In the genomic region with DNA sequence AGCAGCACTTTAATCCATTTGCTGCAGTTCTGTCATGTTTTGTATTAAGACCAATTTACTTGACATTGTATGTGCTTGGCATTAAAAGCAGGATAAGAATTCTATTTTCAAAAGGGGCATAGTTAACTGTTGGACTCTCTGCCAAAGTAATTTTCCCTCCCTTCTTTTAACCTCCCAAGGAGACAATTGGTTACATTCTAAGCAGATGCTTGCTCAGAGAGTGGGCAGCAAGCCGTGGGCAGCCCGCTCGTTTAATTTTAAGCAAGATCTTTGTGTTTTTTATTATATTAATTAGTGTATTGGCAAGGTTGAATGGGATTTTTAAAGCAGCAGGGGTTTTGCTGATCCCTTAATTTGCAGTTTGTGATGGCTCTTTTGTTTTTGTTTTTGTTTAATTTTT, we compare ENCODE assay signal across 20 cellular contexts.
"Had no signal": no experiment of that assay in that cellular context is flagged by ENCODE, and none has a peak within 500 bp of the region (broad histone marks: within the 10 kb centered on the region; RNA-seq: fewer than 3 reads in every experiment).

No MANE protein-coding gene starts in this region.

- H3K27ac Mint-ChIP-seq: activated B cell treated with CpG ODN at 0.5 μM for 24 hours; activated CD8-positive, alpha-beta T cell treated with anti-CD3 and anti-CD28 coated beads for 36 hours; activated naive CD4-positive, alpha-beta T cell treated with anti-CD3 and anti-CD28 coated beads for 36 hours; dendritic cell treated with granulocyte-macrophage colony-stimulating factor and Interleukin-4, amounts not matched to agents 40 ng/mL and 50 ng/mL, for 4 days; naive thymus-derived CD8-positive, alpha-beta T cell; stimulated activated naive B cell treated with anti-CD40 and anti-IgM and Interleukin-4, amounts not matched to agents 10 μg/mL and 1 μg/mL and 100 μg/mL, for 72 hours; T-helper 2 cell treated with Interferon-gamma antibody and Interleukin-4, amounts not matched to agents 5 μg/mL and 100 μg/mL, for 36 hours had no signal

- H3K36me3 Mint-ChIP-seq: stimulated activated naive B cell treated with anti-CD40 and anti-IgM and Interleukin-4, amounts not matched to agents 10 μg/mL and 1 μg/mL and 100 μg/mL, for 72 hours had no signal

- H3K4me3 Mint-ChIP-seq: activated B cell treated with CpG ODN at 0.5 μM for 24 hours; activated CD8-positive, alpha-beta T cell treated with anti-CD3 and anti-CD28 coated beads for 36 hours; activated naive CD4-positive, alpha-beta T cell treated with anti-CD3 and anti-CD28 coated beads for 36 hours; activated T-cell treated with anti-CD3 and anti-CD28 coated beads, Interleukin-2, amount 50 U/mL, for 4 hours; dendritic cell treated with granulocyte-macrophage colony-stimulating factor and Interleukin-4, amounts not matched to agents 40 ng/mL and 50 ng/mL, for 4 days; naive thymus-derived CD8-positive, alpha-beta T cell; stimulated activated naive B cell treated with anti-CD40 and anti-IgM and Interleukin-4, amounts not matched to agents 10 μg/mL and 1 μg/mL and 100 μg/mL, for 72 hours; T-helper 2 cell treated with Interferon-gamma antibody and Interleukin-4, amounts not matched to agents 5 μg/mL and 100 μg/mL, for 36 hours had no signal

- H3K4me1 Mint-ChIP-seq: activated B cell treated with CpG ODN at 0.5 μM for 24 hours; naive thymus-derived CD8-positive, alpha-beta T cell; stimulated activated naive B cell treated with anti-CD40 and anti-IgM and Interleukin-4, amounts not matched to agents 10 μg/mL and 1 μg/mL and 100 μg/mL, for 72 hours had no signal

- DNase-seq: activated B cell treated with CpG ODN at 0.5 μM for 24 hours; activated CD4-positive, alpha-beta T cell treated with anti-CD3 and anti-CD28 coated beads for 48 hours; activated CD8-positive, alpha-beta T cell treated with anti-CD3 and anti-CD28 coated beads for 36 hours; activated naive CD4-positive, alpha-beta T cell treated with anti-CD3 and anti-CD28 coated beads for 36 hours; activated T-cell treated with anti-CD3 and anti-CD28 coated beads, Interleukin-2, amount 50 U/mL, for 4 hours; aorta; cerebellar nuclear complex; effector CD8-positive, alpha-beta T cell; left cardiac atrium; mesendoderm; naive thymus-derived CD8-positive, alpha-beta T cell; ovary; right lobe of liver; small intestine; stimulated activated CD4-positive, alpha-beta T cell treated with anti-CD3 and anti-CD28 coated beads, Interleukin-4, amount 100 ng/mL, for 4 hours; stimulated activated naive B cell treated with anti-CD40 and anti-IgM and Interleukin-4, amounts not matched to agents 10 μg/mL and 1 μg/mL and 100 μg/mL, for 72 hours; tibial artery had no signal

- ATAC-seq: activated CD8-positive, alpha-beta T cell treated with anti-CD3 and anti-CD28 coated beads for 36 hours; activated T-cell treated with anti-CD3 and anti-CD28 coated beads, Interleukin-2, amount 50 U/mL, for 4 hours; gastroesophageal sphincter; left cardiac atrium; naive thymus-derived CD8-positive, alpha-beta T cell; right lobe of liver; stimulated activated naive B cell treated with anti-CD40 and anti-IgM and Interleukin-4, amounts not matched to agents 10 μg/mL and 1 μg/mL and 100 μg/mL, for 72 hours had no signal
